In genomic region chr2:121001641-121002040, GRCh38 we compare ENCODE assay signal across 24 cellular contexts.
"Had no signal": no experiment of that assay in that cellular context is flagged by ENCODE, and none has a peak within 500 bp of the region (broad histone marks: within the 10 kb centered on the region; RNA-seq: fewer than 3 reads in every experiment).

No MANE protein-coding gene starts in this region.

- DNase-seq: activated CD4-positive, alpha-beta T cell treated with anti-CD3 and anti-CD28 coated beads for 48 hours; activated CD4-positive, alpha-beta T cell treated with anti-CD3 and anti-CD28 coated beads, Interleukin-2, amount 50 U/mL, for 1 hour; activated CD4-positive, alpha-beta T cell treated with anti-CD3 and anti-CD28 coated beads, Interleukin-2, amount 50 U/mL, for 48 hours; activated CD8-positive, alpha-beta memory T cell treated with anti-CD3 and anti-CD28 coated beads for 24 hours; activated CD8-positive, alpha-beta T cell treated with anti-CD3 and anti-CD28 coated beads for 36 hours; activated effector memory CD4-positive, alpha-beta T cell treated with Interleukin-2 at 50 U/mL for 16 hours; activated gamma-delta T cell treated with Interleukin-2 at 50 U/mL for 16 hours; activated naive CD4-positive, alpha-beta T cell treated with anti-CD3 and anti-CD28 coated beads, Interleukin-2, amount 50 U/mL, for 16 hours; activated naive CD4-positive, alpha-beta T cell treated with Interleukin-2 at 50 U/mL for 16 hours; activated T-cell treated with anti-CD3 and anti-CD28 coated beads, Interleukin-2, amount 50 U/mL, for 4 hours; amniotic stem cell; anterior cingulate cortex; brain microvascular endothelial cell; caudate nucleus; cerebellar nuclear complex; colonic mucosa; effector CD8-positive, alpha-beta T cell; foreskin fibroblast; glutamatergic neuron; heart left ventricle; T-helper 2 cell had no signal

- H3K27me3 ChIP-seq: brain microvascular endothelial cell, colonic mucosa, heart left ventricle had no signal

- H3K9me3 ChIP-seq: colonic mucosa, heart left ventricle had no signal

- H3K4me1 ChIP-seq: colonic mucosa, heart left ventricle had no signal

- H3K4me3 ChIP-seq: colonic mucosa, heart left ventricle had no signal

- H3K36me3 ChIP-seq: brain microvascular endothelial cell, colonic mucosa, heart left ventricle had no signal

- ATAC-seq: activated CD8-positive, alpha-beta T cell treated with anti-CD3 and anti-CD28 coated beads for 36 hours; activated T-cell treated with anti-CD3 and anti-CD28 coated beads, Interleukin-2, amount 50 U/mL, for 4 hours; activated T-helper 17 cell treated with anti-CD3 and anti-CD28 coated beads, Interleukin-2, amount 50 U/mL, for 72 hours; heart left ventricle; WTC11 had no signal

- H3K27ac ChIP-seq: brain microvascular endothelial cell, colonic mucosa, epithelial cell of prostate, heart left ventricle had no signal
